In the genomic region with DNA sequence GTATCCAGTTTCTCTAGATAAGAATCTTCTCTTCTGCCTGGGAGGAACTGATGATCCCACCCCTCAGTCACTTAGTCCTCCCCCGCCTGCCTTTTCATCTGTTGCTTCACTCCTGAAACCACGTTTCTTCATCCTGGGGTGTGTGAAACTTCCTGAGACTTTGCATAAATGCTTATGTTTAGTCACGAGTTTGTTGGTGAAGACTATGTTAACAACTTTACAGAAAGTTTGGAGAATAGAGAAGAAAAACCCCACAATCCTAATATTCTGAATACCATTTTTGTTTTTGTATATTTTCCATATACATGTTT, we compare ENCODE assay signal across 8 cellular contexts.
DNase-seq lines count a peak whose midpoint lies in the region; TF ChIP-seq lines count a peak whose summit lies in the region.

No MANE protein-coding gene starts in this region.

- peak overlapping the region; percentile 52 for H3K27ac ChIP-seq in caudate nucleus (ENCODE audit: low read depth, low read length)
- H3K27ac ChIP-seq in parathyroid adenoma, result no peak overlapping the region

- H3K4me3 Mint-ChIP-seq in T-helper 2 cell treated with Interferon-gamma antibody and Interleukin-4, amounts not matched to agents 5 μg/mL and 100 μg/mL, for 36 hours, result no peak overlapping the region

- H3K4me2 ChIP-seq in parathyroid adenoma (ENCODE audit: low read length), result peak overlapping the region; percentile 13

- no peak overlapping the region for H3K9ac ChIP-seq in parathyroid adenoma

- no peaks in the 10 kb centered on the region for H3K27me3 ChIP-seq in parathyroid adenoma (ENCODE audit: control insufficient read depth, insufficient read depth, low read length)

- TF ChIP-seq CTCF in NB4 (IDR thresholded peaks at IDR 0.05; ENCODE audit: low read depth, low read length) (no peak), parathyroid adenoma (IDR thresholded peaks at IDR 0.05) (no peak)

- H3K4me1 ChIP-seq in parathyroid adenoma, result peaks cover 6% of the 10 kb centered on the region

- H3K79me2 ChIP-seq in parathyroid adenoma, result peaks cover 40% of the 10 kb centered on the region

- H3K4me1 Mint-ChIP-seq in T-helper 2 cell treated with Interferon-gamma antibody and Interleukin-4, amounts not matched to agents 5 μg/mL and 100 μg/mL, for 36 hours (ENCODE audit: low read depth), result peaks cover 21% of the 10 kb centered on the region

- no peaks in the 10 kb centered on the region for H3K36me3 ChIP-seq in parathyroid adenoma (ENCODE audit: control insufficient read depth, insufficient read depth, low read length)

- H3K4me3 ChIP-seq in NB4 (ENCODE audit: low read depth, low read length), result peak overlapping the region; percentile 10
- no peak overlapping the region for H3K4me3 ChIP-seq in parathyroid adenoma (ENCODE audit: low read depth, low read length)

- no peak overlapping the region for H2AFZ ChIP-seq in parathyroid adenoma

- no peak overlapping the region for H3K27ac Mint-ChIP-seq in T-helper 2 cell treated with Interferon-gamma antibody and Interleukin-4, amounts not matched to agents 5 μg/mL and 100 μg/mL, for 36 hours

- no peaks in the 10 kb centered on the region for H3K9me3 Mint-ChIP-seq in T-helper 2 cell treated with Interferon-gamma antibody and Interleukin-4, amounts not matched to agents 5 μg/mL and 100 μg/mL, for 36 hours

- peaks cover 14% of the 10 kb centered on the region for H3K36me3 Mint-ChIP-seq in T-helper 2 cell treated with Interferon-gamma antibody and Interleukin-4, amounts not matched to agents 5 μg/mL and 100 μg/mL, for 36 hours (ENCODE audit: low read depth)

- peak; percentile 22 for DNase-seq in activated CD4-positive, alpha-beta T cell treated with anti-CD3 and anti-CD28 coated beads for 48 hours
- no peak for DNase-seq in activated CD4-positive, alpha-beta T cell treated with anti-CD3 and anti-CD28 coated beads for 1 hour
- DNase-seq in NB4 (ENCODE audit: low read depth) (peak; percentile 94), caudate nucleus (lab: John Stamatoyannopoulos, UW) (peak in 1 of 61 donors; percentile 32), SHP77 (lab: John Stamatoyannopoulos, UW) (no peak), LoVo (ENCODE audit: low spot score) (no peak)
- no peak for DNase-seq in T-helper 2 cell treated with Interferon-gamma antibody and Interleukin-4, amounts not matched to agents 5 μg/mL and 100 μg/mL, for 36 hours (ENCODE audit: low spot score)

- TF ChIP-seq POLR2A in NB4 (IDR thresholded peaks at IDR 0.05; ENCODE audit: extremely low read depth, insufficient read length), result no peak

- H3K27me3 Mint-ChIP-seq in T-helper 2 cell treated with Interferon-gamma antibody and Interleukin-4, amounts not matched to agents 5 μg/mL and 100 μg/mL, for 36 hours (ENCODE audit: low read depth), result no peaks in the 10 kb centered on the region

- H3K9me3 ChIP-seq in parathyroid adenoma (ENCODE audit: control insufficient read depth, low read length), result no peaks in the 10 kb centered on the region

Comparison
In these comparisons a context has a peak if more than half of its experiments do, and no peak if none do; other contexts are left out.
1. DNase-seq: peak in activated CD4-positive, alpha-beta T cell treated with anti-CD3 and anti-CD28 coated beads for 48 hours (single experiment) and NB4 (single experiment); none in activated CD4-positive, alpha-beta T cell treated with anti-CD3 and anti-CD28 coated beads for 1 hour (single experiment), SHP77 (0 of 2), T-helper 2 cell treated with Interferon-gamma antibody and Interleukin-4, amounts not matched to agents 5 μg/mL and 100 μg/mL, for 36 hours (single experiment) and LoVo (single experiment).